8 cellular contexts compared by ENCODE assay signal in the genomic region with DNA sequence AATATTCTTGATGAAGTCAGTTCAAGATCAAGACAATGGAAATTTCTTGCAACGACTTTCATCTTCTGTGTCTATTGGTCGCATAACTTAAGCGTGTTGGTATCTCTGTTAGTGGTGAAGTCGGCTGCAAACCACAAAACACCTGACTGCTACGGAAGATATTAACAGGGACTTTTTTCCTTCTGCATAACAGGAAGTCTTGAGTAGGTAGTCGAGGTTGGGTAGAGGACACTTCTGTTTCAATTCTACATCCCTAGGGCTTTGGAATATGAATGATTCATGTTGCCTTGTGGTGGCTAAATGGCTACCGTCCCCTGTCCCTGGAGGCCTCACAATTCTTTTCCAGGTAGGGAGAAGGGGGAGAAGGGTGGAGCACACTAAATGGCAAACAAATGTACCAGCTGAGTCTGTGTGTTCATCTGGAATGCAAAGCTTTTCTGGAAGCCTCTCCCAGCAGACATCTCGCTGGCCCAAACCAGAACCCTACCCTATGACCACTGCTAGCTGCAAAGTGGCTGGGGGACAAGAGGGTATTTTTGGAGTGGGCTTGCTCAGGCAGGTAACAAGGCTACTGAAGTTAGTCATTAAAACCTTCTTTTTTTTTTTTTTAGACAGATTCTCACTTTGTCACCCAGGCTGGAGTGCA. TPM values are rescaled to one million over a fixed set of nuclear protein-coding genes. Genes with fewer than 3 reads are reported as not detected.
DNase-seq lines count a peak whose midpoint lies in the region; ATAC-seq and TF ChIP-seq lines count a peak whose summit lies in the region.

No MANE protein-coding gene starts in this region.

- no peaks in the 10 kb centered on the region for H3K36me3 Mint-ChIP-seq in nephron progenitor cell (ENCODE audit: low read depth)

- H3K9me3 Mint-ChIP-seq in nephron progenitor cell, result peaks cover 4% of the 10 kb centered on the region

- no peak overlapping the region for H3K4me3 Mint-ChIP-seq in nephron progenitor cell

- peak; percentile 53 for DNase-seq in activated CD4-positive, alpha-beta T cell treated with anti-CD3 and anti-CD28 coated beads for 48 hours
- DNase-seq in stimulated activated CD4-positive, alpha-beta T cell treated with anti-CD3 and anti-CD28 coated beads, Interleukin-2, amount 100 ng/mL, for 24 hours, result peak; percentile 38 to 41
- DNase-seq in cardiac septum (ENCODE audit: low spot score) (no peak), nephron progenitor cell (no peak), NCI-H1092 (lab: John Stamatoyannopoulos, UW) (no peak), DMS79 (lab: John Stamatoyannopoulos, UW) (no peak)

- H3K27ac Mint-ChIP-seq in nephron progenitor cell, result no peak overlapping the region

- intact Hi-C loops in cardiac septum (cut with DNase I), result no loop called here

- ATAC-seq in GM18909 (IDR thresholded peaks at IDR 0.05; ENCODE audit: poor library complexity, unreplicated experiment), result peak; percentile 91
- peak; percentile 69 for ATAC-seq in HG03108 (IDR thresholded peaks at IDR 0.05; ENCODE audit: unreplicated experiment)

- H3K27me3 Mint-ChIP-seq in nephron progenitor cell (ENCODE audit: low read depth, poor library complexity), result peaks cover 19% of the 10 kb centered on the region

- no peaks in the 10 kb centered on the region for H3K4me1 Mint-ChIP-seq in nephron progenitor cell

- TF ChIP-seq CTCF in nephron progenitor cell (IDR thresholded peaks at IDR 0.05), result no peak

RNA-seq across cellular contexts. Expression of a gene that starts 34.6 kb away (rescaled TPM):
- 0.11 TPM for total RNA-seq in cardiac septum

Comparison
In these comparisons a context has a peak if more than half of its experiments do, and no peak if none do; other contexts are left out.
1. DNase-seq: peak in activated CD4-positive, alpha-beta T cell treated with anti-CD3 and anti-CD28 coated beads for 48 hours (single experiment) and stimulated activated CD4-positive, alpha-beta T cell treated with anti-CD3 and anti-CD28 coated beads, Interleukin-2, amount 100 ng/mL, for 24 hours (2 of 2); none in cardiac septum (single experiment), nephron progenitor cell (single experiment), NCI-H1092 (single experiment) and DMS79 (single experiment).